8 cellular contexts compared by ENCODE assay signal in the genomic region with DNA sequence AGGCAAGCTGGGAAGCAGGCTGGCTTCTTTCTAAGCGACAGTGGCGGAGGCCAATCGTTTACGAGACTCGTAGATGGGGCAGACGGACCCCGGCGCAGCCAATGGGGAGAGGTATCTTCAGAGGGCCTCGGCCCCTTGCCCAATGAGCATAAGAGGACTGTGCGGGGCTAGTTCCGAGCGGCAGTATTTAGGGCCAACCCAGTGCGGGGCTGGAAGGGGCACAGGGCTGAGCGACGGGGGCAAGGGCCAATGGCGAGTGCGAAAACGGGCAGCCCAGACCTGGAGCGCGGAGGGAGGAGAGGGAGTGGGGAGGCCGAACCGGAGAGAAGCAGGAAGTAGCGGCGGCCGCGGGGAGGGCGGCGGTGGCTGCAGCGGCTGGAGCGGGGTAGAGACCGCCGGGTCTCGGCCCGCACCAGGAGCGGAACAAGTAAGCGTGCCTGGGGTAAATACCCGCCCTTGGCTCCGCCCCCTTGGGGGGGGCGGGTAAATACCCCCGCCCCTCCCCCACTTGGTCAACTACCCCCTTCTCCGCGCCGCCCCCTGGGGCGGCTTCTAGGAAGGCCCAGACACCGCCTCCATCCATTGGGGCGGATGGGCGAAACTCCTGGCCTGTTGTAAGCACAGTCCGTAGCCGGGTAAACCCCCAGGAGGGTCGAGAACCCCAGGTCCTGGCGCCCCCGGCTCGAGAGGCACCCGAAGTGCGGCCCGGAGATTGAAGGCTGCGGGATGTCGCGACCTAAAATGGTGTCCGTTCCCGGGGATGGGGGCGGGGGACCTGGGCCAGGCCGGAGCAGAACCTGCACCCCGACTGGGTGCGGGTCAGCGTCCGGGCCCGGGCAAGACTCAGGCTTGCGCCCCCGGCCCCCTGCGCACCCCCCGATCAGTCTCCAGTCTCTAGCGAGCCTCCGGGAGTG. TPM values are rescaled to one million over a fixed set of nuclear protein-coding genes. Genes with fewer than 3 reads are reported as not detected.
DNase-seq lines count a peak whose midpoint lies in the region; ATAC-seq and TF ChIP-seq lines count a peak whose summit lies in the region.

A gene with protein sequence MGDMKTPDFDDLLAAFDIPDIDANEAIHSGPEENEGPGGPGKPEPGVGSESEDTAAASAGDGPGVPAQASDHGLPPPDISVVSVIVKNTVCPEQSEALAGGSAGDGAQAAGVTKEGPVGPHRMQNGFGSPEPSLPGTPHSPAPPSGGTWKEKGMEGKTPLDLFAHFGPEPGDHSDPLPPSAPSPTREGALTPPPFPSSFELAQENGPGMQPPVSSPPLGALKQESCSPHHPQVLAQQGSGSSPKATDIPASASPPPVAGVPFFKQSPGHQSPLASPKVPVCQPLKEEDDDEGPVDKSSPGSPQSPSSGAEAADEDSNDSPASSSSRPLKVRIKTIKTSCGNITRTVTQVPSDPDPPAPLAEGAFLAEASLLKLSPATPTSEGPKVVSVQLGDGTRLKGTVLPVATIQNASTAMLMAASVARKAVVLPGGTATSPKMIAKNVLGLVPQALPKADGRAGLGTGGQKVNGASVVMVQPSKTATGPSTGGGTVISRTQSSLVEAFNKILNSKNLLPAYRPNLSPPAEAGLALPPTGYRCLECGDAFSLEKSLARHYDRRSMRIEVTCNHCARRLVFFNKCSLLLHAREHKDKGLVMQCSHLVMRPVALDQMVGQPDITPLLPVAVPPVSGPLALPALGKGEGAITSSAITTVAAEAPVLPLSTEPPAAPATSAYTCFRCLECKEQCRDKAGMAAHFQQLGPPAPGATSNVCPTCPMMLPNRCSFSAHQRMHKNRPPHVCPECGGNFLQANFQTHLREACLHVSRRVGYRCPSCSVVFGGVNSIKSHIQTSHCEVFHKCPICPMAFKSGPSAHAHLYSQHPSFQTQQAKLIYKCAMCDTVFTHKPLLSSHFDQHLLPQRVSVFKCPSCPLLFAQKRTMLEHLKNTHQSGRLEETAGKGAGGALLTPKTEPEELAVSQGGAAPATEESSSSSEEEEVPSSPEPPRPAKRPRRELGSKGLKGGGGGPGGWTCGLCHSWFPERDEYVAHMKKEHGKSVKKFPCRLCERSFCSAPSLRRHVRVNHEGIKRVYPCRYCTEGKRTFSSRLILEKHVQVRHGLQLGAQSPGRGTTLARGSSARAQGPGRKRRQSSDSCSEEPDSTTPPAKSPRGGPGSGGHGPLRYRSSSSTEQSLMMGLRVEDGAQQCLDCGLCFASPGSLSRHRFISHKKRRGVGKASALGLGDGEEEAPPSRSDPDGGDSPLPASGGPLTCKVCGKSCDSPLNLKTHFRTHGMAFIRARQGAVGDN (plus strand): TSS at position 331 of the 914 bp plus-strand sequence. CDS start 3,993 bp downstream, outside the sequence.

- H3K27me3 ChIP-seq in RWPE2 (ENCODE audit: insufficient read depth, poor library complexity, severe bottlenecking) (no peaks in the 10 kb centered on the region), fibroblast of lung (ENCODE audit: control insufficient read depth, insufficient read depth, low read length) (no peaks in the 10 kb centered on the region)
- H3K27me3 ChIP-seq in naive thymus-derived CD4-positive, alpha-beta T cell (ENCODE audit: control insufficient read depth in 2 of 2, insufficient read depth in 2 of 2, low read length in 2 of 2), result no peaks in the 10 kb centered on the region

- peak within 1 kb of the TSS; percentile 92 for H3K9ac ChIP-seq in fibroblast of lung (ENCODE audit: insufficient read depth, low read length)

- H4K20me1 ChIP-seq in fibroblast of lung (ENCODE audit: control insufficient read depth, extremely low read depth, insufficient read depth, low read length), result no peaks in the 10 kb centered on the region

- H3K9me3 Mint-ChIP-seq in activated T-helper 2 cell treated with anti-CD3 and anti-CD28 coated beads, Interferon-gamma antibody, Interleukin-2, Interleukin-4, amounts not matched to agents 10 μg/mL and 5 μg/mL and 100 μg/mL, durations not matched to agents 14 hours and 24 hours and 36 hours, result no peaks in the 10 kb centered on the region
- H3K9me3 Mint-ChIP-seq in naive thymus-derived CD4-positive, alpha-beta T cell, result no peaks in the 10 kb centered on the region
- H3K9me3 Mint-ChIP-seq in stimulated activated naive B cell treated with anti-CD40 and anti-IgM and Interleukin-4, amounts not matched to agents 10 μg/mL and 1 μg/mL and 100 μg/mL, for 72 hours, result peaks cover 0 to 2% of the 10 kb centered on the region in 2 donors

- H3K4me1 ChIP-seq in RWPE2 (ENCODE audit: insufficient read depth, poor library complexity, severe bottlenecking) (no peaks in the 10 kb centered on the region), fibroblast of lung (ENCODE audit: control insufficient read depth, extremely low read depth, insufficient read depth, low read length) (no peaks in the 10 kb centered on the region)
- H3K4me1 ChIP-seq in naive thymus-derived CD4-positive, alpha-beta T cell (ENCODE audit: control insufficient read depth in 2 of 2, insufficient read depth in 2 of 2, low read length in 2 of 2), result peaks cover 10 to 11% of the 10 kb centered on the region in 2 donors

- H3K27me3 Mint-ChIP-seq in activated T-helper 2 cell treated with anti-CD3 and anti-CD28 coated beads, Interferon-gamma antibody, Interleukin-2, Interleukin-4, amounts not matched to agents 10 μg/mL and 5 μg/mL and 100 μg/mL, durations not matched to agents 14 hours and 24 hours and 36 hours (ENCODE audit: low read depth), result no peaks in the 10 kb centered on the region
- H3K27me3 Mint-ChIP-seq in naive thymus-derived CD4-positive, alpha-beta T cell, result no peaks in the 10 kb centered on the region
- H3K27me3 Mint-ChIP-seq in stimulated activated naive B cell treated with anti-CD40 and anti-IgM and Interleukin-4, amounts not matched to agents 10 μg/mL and 1 μg/mL and 100 μg/mL, for 72 hours, result no peaks in the 10 kb centered on the region

- no peak for TF ChIP-seq CTCF in RWPE2 (IDR thresholded peaks at IDR 0.05; ENCODE audit: poor library complexity, severe bottlenecking)
- TF ChIP-seq CTCF in fibroblast of lung (conservative IDR thresholded peaks at IDR 0.05 in 1 of 2, IDR thresholded peaks at IDR 0.05 in 1 of 2; ENCODE audit: low read depth in 1 of 2, low read length in 2 of 2), result no peak

- H3K9me3 ChIP-seq in RWPE2 (ENCODE audit: severe bottlenecking) (no peaks in the 10 kb centered on the region), fibroblast of lung (ENCODE audit: control insufficient read depth, insufficient read depth, low read depth, low read length) (no peaks in the 10 kb centered on the region)
- H3K9me3 ChIP-seq in naive thymus-derived CD4-positive, alpha-beta T cell (ENCODE audit: control insufficient read depth in 2 of 3, low read length in 3 of 3), result no peaks in the 10 kb centered on the region

- H3K4me1 Mint-ChIP-seq in activated T-helper 2 cell treated with anti-CD3 and anti-CD28 coated beads, Interferon-gamma antibody, Interleukin-2, Interleukin-4, amounts not matched to agents 10 μg/mL and 5 μg/mL and 100 μg/mL, durations not matched to agents 14 hours and 24 hours and 36 hours (ENCODE audit: low read depth), result peaks cover 28% of the 10 kb centered on the region
- H3K4me1 Mint-ChIP-seq in naive thymus-derived CD4-positive, alpha-beta T cell, result peaks cover 20 to 42% (median 27%) of the 10 kb centered on the region in 7 donors
- H3K4me1 Mint-ChIP-seq in stimulated activated naive B cell treated with anti-CD40 and anti-IgM and Interleukin-4, amounts not matched to agents 10 μg/mL and 1 μg/mL and 100 μg/mL, for 72 hours, result peaks cover 36 to 57% of the 10 kb centered on the region in 2 donors

- peak within 1 kb of the TSS; percentile 99 for H3K4me3 Mint-ChIP-seq in activated T-helper 2 cell treated with anti-CD3 and anti-CD28 coated beads, Interferon-gamma antibody, Interleukin-2, Interleukin-4, amounts not matched to agents 10 μg/mL and 5 μg/mL and 100 μg/mL, durations not matched to agents 14 hours and 24 hours and 36 hours (ENCODE audit: low read depth)
- peak within 1 kb of the TSS; percentile 93 to 100 (median 97) for H3K4me3 Mint-ChIP-seq in naive thymus-derived CD4-positive, alpha-beta T cell
- H3K4me3 Mint-ChIP-seq in stimulated activated naive B cell treated with anti-CD40 and anti-IgM and Interleukin-4, amounts not matched to agents 10 μg/mL and 1 μg/mL and 100 μg/mL, for 72 hours, result peak within 1 kb of the TSS; percentile 91 to 98

- peak; percentile 95 for ATAC-seq in RWPE2 (ENCODE audit: low read depth)
- peak; percentile 91 for ATAC-seq in naive thymus-derived CD4-positive, alpha-beta T cell
- ATAC-seq in stimulated activated naive B cell treated with anti-CD40 and anti-IgM and Interleukin-4, amounts not matched to agents 10 μg/mL and 1 μg/mL and 100 μg/mL, for 72 hours (replicated peaks), result peak; percentile 86

- H3K27ac Mint-ChIP-seq in activated T-helper 2 cell treated with anti-CD3 and anti-CD28 coated beads, Interferon-gamma antibody, Interleukin-2, Interleukin-4, amounts not matched to agents 10 μg/mL and 5 μg/mL and 100 μg/mL, durations not matched to agents 14 hours and 24 hours and 36 hours, result peak within 1 kb of the TSS; percentile 99
- peak within 1 kb of the TSS; percentile 92 to 100 (median 96) for H3K27ac Mint-ChIP-seq in naive thymus-derived CD4-positive, alpha-beta T cell
- H3K27ac Mint-ChIP-seq in stimulated activated naive B cell treated with anti-CD40 and anti-IgM and Interleukin-4, amounts not matched to agents 10 μg/mL and 1 μg/mL and 100 μg/mL, for 72 hours, result peak within 1 kb of the TSS; percentile 99

- DNase-seq in EL, result peak; percentile 100
- peak; percentile 100 for DNase-seq in H4 (ENCODE audit: low spot score)
- peak; percentile 100 for DNase-seq in LoVo (ENCODE audit: low spot score)
- DNase-seq in RWPE2 (ENCODE audit: low spot score), result peak; percentile 100
- peak; percentile 99 for DNase-seq in activated T-helper 2 cell treated with anti-CD3 and anti-CD28 coated beads, Interferon-gamma antibody, Interleukin-2, Interleukin-4, amounts not matched to agents 10 μg/mL and 5 μg/mL and 100 μg/mL, durations not matched to agents 14 hours and 24 hours and 36 hours (ENCODE audit: low spot score)
- peak; percentile 100 for DNase-seq in fibroblast of lung (ENCODE audit: low read depth in 2 of 2)
- peak; percentile 93 to 99 (median 99) for DNase-seq in naive thymus-derived CD4-positive, alpha-beta T cell
- peak; percentile 100 for DNase-seq in stimulated activated naive B cell treated with anti-CD40 and anti-IgM and Interleukin-4, amounts not matched to agents 10 μg/mL and 1 μg/mL and 100 μg/mL, for 72 hours

- H3K27ac ChIP-seq in RWPE2 (ENCODE audit: poor library complexity, severe bottlenecking) (peak within 1 kb of the TSS; percentile 83), fibroblast of lung (ENCODE audit: insufficient read depth, low read length) (peak within 1 kb of the TSS; percentile 99)
- H3K27ac ChIP-seq in naive thymus-derived CD4-positive, alpha-beta T cell (ENCODE audit: low read depth, low read length), result peak within 1 kb of the TSS; percentile 87

- POLR2A ChIA-PET in naive thymus-derived CD4-positive, alpha-beta T cell (lab: Charles Lee), result interaction anchor here (0.6 to 2.1 kb wide), 35 partner anchors 10 to 1395 kb away, joined by 3 to 17 read pairs (median 4); a partner anchor contains a TSS

- intact Hi-C loops in activated T-helper 2 cell treated with anti-CD3 and anti-CD28 coated beads, Interferon-gamma antibody, Interleukin-2, Interleukin-4, amounts not matched to agents 10 μg/mL and 5 μg/mL and 100 μg/mL, durations not matched to agents 14 hours and 24 hours and 36 hours (cut with micrococcal nuclease), result loop anchor here (1.0 to 10.0 kb wide), 7 partner anchors 28 to 1397 kb away; a partner anchor contains a TSS
- intact Hi-C loops in naive thymus-derived CD4-positive, alpha-beta T cell (cut with micrococcal nuclease), result loop anchor here (1.0 to 10.0 kb wide), 18 partner anchors 19 to 653 kb away; a partner anchor contains a TSS

- peaks cover 15% of the 10 kb centered on the region for H3K79me2 ChIP-seq in fibroblast of lung (ENCODE audit: control insufficient read depth, insufficient read depth, low read length)

- peak within 1 kb of the TSS; percentile 45 for H2AFZ ChIP-seq in fibroblast of lung (ENCODE audit: low read length)

- H3K4me3 ChIP-seq in RWPE2 (ENCODE audit: severe bottlenecking) (peak within 1 kb of the TSS; percentile 64), fibroblast of lung (replicated peaks in 1 of 4; ENCODE audit: control extremely low read depth in 1 of 4, insufficient read depth in 1 of 4, low read depth in 3 of 4, low read length in 4 of 4) (peak within 1 kb of the TSS; percentile 55 to 97 (median 85))
- peak within 1 kb of the TSS; percentile 96 for H3K4me3 ChIP-seq in naive thymus-derived CD4-positive, alpha-beta T cell (ENCODE audit: low read length)

- peak within 1 kb of the TSS; percentile 97 for H3K4me2 ChIP-seq in fibroblast of lung (ENCODE audit: extremely low read depth, insufficient read depth, low read length)

- H3K36me3 ChIP-seq in RWPE2 (ENCODE audit: low read depth), result peaks cover 6% of the 10 kb centered on the region
- H3K36me3 ChIP-seq in fibroblast of lung (ENCODE audit: control insufficient read depth, insufficient read depth, low read length), result peaks cover 10% of the 10 kb centered on the region
- H3K36me3 ChIP-seq in naive thymus-derived CD4-positive, alpha-beta T cell (ENCODE audit: control insufficient read depth in 2 of 3, insufficient read depth in 3 of 3, low read length in 3 of 3), result peaks cover 0 to 21% (median 0%) of the 10 kb centered on the region in 3 experiments

- CTCF ChIA-PET in naive thymus-derived CD4-positive, alpha-beta T cell (lab: Charles Lee), result interaction anchor here (0.6 to 1.9 kb wide), 7 partner anchors 30 to 183 kb away, joined by 3 to 17 read pairs (median 4); a partner anchor contains a TSS

- peaks cover 38% of the 10 kb centered on the region for H3K36me3 Mint-ChIP-seq in activated T-helper 2 cell treated with anti-CD3 and anti-CD28 coated beads, Interferon-gamma antibody, Interleukin-2, Interleukin-4, amounts not matched to agents 10 μg/mL and 5 μg/mL and 100 μg/mL, durations not matched to agents 14 hours and 24 hours and 36 hours (ENCODE audit: low read depth)
- H3K36me3 Mint-ChIP-seq in naive thymus-derived CD4-positive, alpha-beta T cell, result peaks cover 0 to 7% (median 3%) of the 10 kb centered on the region in 5 donors
- H3K36me3 Mint-ChIP-seq in stimulated activated naive B cell treated with anti-CD40 and anti-IgM and Interleukin-4, amounts not matched to agents 10 μg/mL and 1 μg/mL and 100 μg/mL, for 72 hours, result peaks cover 26 to 36% of the 10 kb centered on the region in 2 donors

RNA-seq across cellular contexts. Expression of the gene that starts here (rescaled TPM):
- 7.4 and 8.7 TPM in 2 replicates for total RNA-seq in H4 (2014; rRNA removed; shearing (Covaris generic))
- total RNA-seq in activated T-helper 2 cell treated with anti-CD3 and anti-CD28 coated beads, Interferon-gamma antibody, Interleukin-2, Interleukin-4, amounts not matched to agents 10 μg/mL and 5 μg/mL and 100 μg/mL, durations not matched to agents 14 hours and 24 hours and 36 hours, result 25.0 and 25.3 TPM in 2 replicates
- total RNA-seq in fibroblast of lung, result 8.2 and 11.7 TPM in 2 replicates
- polyA plus RNA-seq in fibroblast of lung, result 7.2 and 7.6 TPM in 2 replicates
- polyA plus RNA-seq in fibroblast of lung (2012), result 9.0 and 9.6 TPM in 2 replicates
- 41.4 and 61.9 TPM in 2 replicates for polyA minus RNA-seq in fibroblast of lung (ENCODE audit: low replicate concordance)
- 10 to 100 TPM; 30.4 to 38.1 (median 32.3) TPM for total RNA-seq in naive thymus-derived CD4-positive, alpha-beta T cell
- 1 to 10 TPM; 1.1 to 1.5 TPM for polyA plus RNA-seq in naive thymus-derived CD4-positive, alpha-beta T cell

Comparison
In these comparisons a context has a peak if more than half of its experiments do, and no peak if none do; other contexts are left out.
1. Peak in every context shown above with its lines: DNase-seq, ATAC-seq, H3K4me3 ChIP-seq and H3K27ac ChIP-seq.